ENCODE assay signal across 18 cellular contexts in genomic region chr5:170249360-170249759, GRCh38. TPM values are rescaled to one million over a fixed set of nuclear protein-coding genes. Genes with fewer than 3 reads are reported as not detected.
A peak's percentile ranks its signal among the peaks of the same experiment; 100 is the strongest.
DNase-seq lines count a peak whose midpoint lies in the region; ATAC-seq and TF ChIP-seq lines count a peak whose summit lies in the region.
"Had no signal": no experiment of that assay in that cellular context is flagged by ENCODE, and none has a peak within 500 bp of the region (broad histone marks: within the 10 kb centered on the region; RNA-seq: fewer than 3 reads in every experiment).

No MANE protein-coding gene starts in this region.

- H3K4me1 Mint-ChIP-seq in T-helper 2 cell treated with Interferon-gamma antibody and Interleukin-4, amounts not matched to agents 5 μg/mL and 100 μg/mL, for 36 hours (ENCODE audit: low read depth) = peaks cover 13% of the 10 kb centered on the region
- H3K4me1 Mint-ChIP-seq in CD4-positive, alpha-beta T cell (ENCODE audit: low read depth) = peaks cover 27% of the 10 kb centered on the region
- peaks cover 22 to 46% (median 25%) of the 10 kb centered on the region in 3 donors for H3K4me1 Mint-ChIP-seq in T-cell

- peaks cover 0 to 22% (median 0%) of the 10 kb centered on the region in 4 donors for H3K36me3 ChIP-seq in esophagus muscularis mucosa

- H3K4me1 ChIP-seq in esophagus muscularis mucosa = peaks cover 0 to 55% (median 33%) of the 10 kb centered on the region in 4 donors
- H3K4me1 ChIP-seq: BLaER1 had no signal

- no peaks in the 10 kb centered on the region for H3K9me3 ChIP-seq in CD4-positive, alpha-beta T cell (ENCODE audit: control insufficient read depth, low read length)
- H3K9me3 ChIP-seq in esophagus muscularis mucosa = no peaks in the 10 kb centered on the region

- no peak for TF ChIP-seq EP300 in esophagus muscularis mucosa (IDR thresholded peaks at IDR 0.05)

- peaks cover 91% of the 10 kb centered on the region for H3K36me3 Mint-ChIP-seq in T-helper 2 cell treated with Interferon-gamma antibody and Interleukin-4, amounts not matched to agents 5 μg/mL and 100 μg/mL, for 36 hours (ENCODE audit: low read depth)
- peaks cover 92% of the 10 kb centered on the region for H3K36me3 Mint-ChIP-seq in CD4-positive, alpha-beta T cell (ENCODE audit: low read depth)
- H3K36me3 Mint-ChIP-seq in T-cell = peaks cover 79% of the 10 kb centered on the region

- H3K27ac Mint-ChIP-seq in T-helper 2 cell treated with Interferon-gamma antibody and Interleukin-4, amounts not matched to agents 5 μg/mL and 100 μg/mL, for 36 hours = peak overlapping the region; percentile 32
- H3K27ac Mint-ChIP-seq in CD4-positive, alpha-beta T cell = peak overlapping the region; percentile 60
- peak overlapping the region; percentile 23 to 33 for H3K27ac Mint-ChIP-seq in T-cell

- H3K9me3 Mint-ChIP-seq in T-helper 2 cell treated with Interferon-gamma antibody and Interleukin-4, amounts not matched to agents 5 μg/mL and 100 μg/mL, for 36 hours = peaks cover 9% of the 10 kb centered on the region
- peaks cover 2% of the 10 kb centered on the region for H3K9me3 Mint-ChIP-seq in CD4-positive, alpha-beta T cell
- peaks cover 0 to 5% (median 2%) of the 10 kb centered on the region in 3 donors for H3K9me3 Mint-ChIP-seq in T-cell

- POLR2A ChIA-PET in CD4-positive, alpha-beta T cell (lab: Charles Lee) = interaction anchor here (0.8 to 1.0 kb wide), 2 partner anchors 12 to 31 kb away, joined by 3 read pairs; no protein-coding TSS in a partner anchor
- POLR2A ChIA-PET in T-cell (lab: Charles Lee) = no interaction called here

- WGBS in esophagus muscularis mucosa = 79% methylated on average over 3 of the region's 3 CpGs

- H3K27me3 Mint-ChIP-seq in T-helper 2 cell treated with Interferon-gamma antibody and Interleukin-4, amounts not matched to agents 5 μg/mL and 100 μg/mL, for 36 hours (ENCODE audit: low read depth) = no peaks in the 10 kb centered on the region
- no peaks in the 10 kb centered on the region for H3K27me3 Mint-ChIP-seq in CD4-positive, alpha-beta T cell
- H3K27me3 Mint-ChIP-seq in T-cell = no peaks in the 10 kb centered on the region

- no peak for DNase-seq in T-helper 2 cell treated with Interferon-gamma antibody and Interleukin-4, amounts not matched to agents 5 μg/mL and 100 μg/mL, for 36 hours (ENCODE audit: low spot score)
- DNase-seq in T-helper 2 cell (no peak), T-cell (no peak), esophagus muscularis mucosa (ENCODE audit: extremely low spot score) (peak; percentile 74)
- DNase-seq in CD4-positive, alpha-beta T cell = no peak
- DNase-seq: 8988T, GDM1, KG1, NCI-H1092, NCI-H2081 treated with DMSO at 0.1 percent for 48 hours, NCI-H524 treated with DMSO at 0.1 percent for 48 hours, SHP77 had no signal

- no peaks in the 10 kb centered on the region for H3K27me3 ChIP-seq in CD4-positive, alpha-beta T cell (ENCODE audit: control insufficient read depth, insufficient read depth, low read length)
- no peaks in the 10 kb centered on the region for H3K27me3 ChIP-seq in esophagus muscularis mucosa
- H3K27me3 ChIP-seq: BLaER1 had no signal

- CTCF ChIA-PET in CD4-positive, alpha-beta T cell (lab: Charles Lee) = interaction anchor here (0.9 kb wide), 1 partner anchor 23 kb away, joined by 3 read pairs; no protein-coding TSS in a partner anchor
- CTCF ChIA-PET in T-cell (lab: Charles Lee) = no interaction called here

- TF ChIP-seq POLR2A in esophagus muscularis mucosa (IDR thresholded peaks at IDR 0.05; ENCODE audit: low read depth) (no peak), GM18505 (IDR thresholded peaks at IDR 0.05; ENCODE audit: borderline replicate concordance, extremely low read depth, insufficient read depth, insufficient read length) (no peak)

- H3K4me3 ChIP-seq in esophagus muscularis mucosa = no peak overlapping the region
- H3K4me3 ChIP-seq: BLaER1, GM12878 had no signal

- ATAC-seq in CD4-positive, alpha-beta T cell (ENCODE audit: poor library complexity) = no peak
- no peak for ATAC-seq in T-cell (replicated peaks in 1 of 4)
- no peak for ATAC-seq in GM19351 (IDR thresholded peaks at IDR 0.05; ENCODE audit: unreplicated experiment)
- ATAC-seq in GM18505 (IDR thresholded peaks at IDR 0.05; ENCODE audit: unreplicated experiment) = no peak
- no peak for ATAC-seq in activated CD4-positive, CD25-positive, alpha-beta regulatory T cell treated with anti-CD3 and anti-CD28 coated beads, Interleukin-2, amount 50 U/mL, for 24 hours
- ATAC-seq: GM12878 had no signal

- H3K27ac ChIP-seq in CD4-positive, alpha-beta T cell (ENCODE audit: low read depth, low read length) = no peak overlapping the region
- H3K27ac ChIP-seq in esophagus muscularis mucosa (replicated peaks in 1 of 4) = no peak overlapping the region
- H3K27ac ChIP-seq: BLaER1 had no signal

- TF ChIP-seq CTCF in CD4-positive, alpha-beta T cell (IDR thresholded peaks at IDR 0.05) = no peak
- TF ChIP-seq CTCF in esophagus muscularis mucosa (IDR thresholded peaks at IDR 0.05) = no peak

- H3K4me3 Mint-ChIP-seq in T-helper 2 cell treated with Interferon-gamma antibody and Interleukin-4, amounts not matched to agents 5 μg/mL and 100 μg/mL, for 36 hours = no peak overlapping the region
- no peak overlapping the region for H3K4me3 Mint-ChIP-seq in CD4-positive, alpha-beta T cell
- H3K4me3 Mint-ChIP-seq in T-cell = peak overlapping the region in 1 of 3 donors; percentile 29

- intact Hi-C loops in CD4-positive, alpha-beta T cell (cut with DNase I, micrococcal nuclease) = no loop called here
- intact Hi-C loops in esophagus muscularis mucosa (cut with DNase I) = no loop called here

RNA-seq across cellular contexts. Expression of gene C5orf58, which starts 16.6 kb away (rescaled TPM):
- not detected for total RNA-seq in CD4-positive, alpha-beta T cell
- not detected for total RNA-seq in T-cell
- total RNA-seq in esophagus muscularis mucosa = 1 to 10 TPM in 1 of 4 donors, not detected in 3; 6.5 TPM
- total RNA-seq: GM12878, M059J had no signal

RNA-seq across cellular contexts. Expression of gene LCP2, which starts 48.2 kb away (rescaled TPM):
- total RNA-seq in CD4-positive, alpha-beta T cell = 100 to 1,000 TPM; 154 to 155 TPM
- 100 to 1,000 TPM; 355 to 394 (median 374) TPM for total RNA-seq in T-cell
- 10 to 100 TPM in 2 of 4 donors, 1 to 10 TPM in 2; 6.8 to 20.4 (median 9.0) TPM for total RNA-seq in esophagus muscularis mucosa

Comparison
In these comparisons a context has a peak if more than half of its experiments do, and no peak if none do; other contexts are left out.
1. RNA of gene LCP2, which starts 48.2 kb away (total RNA-seq): 355 to 394 TPM in T-cell and 154 to 155 TPM in CD4-positive, alpha-beta T cell; 6.8 to 20.4 TPM in esophagus muscularis mucosa; every median in the first group is over 4 times any median in the second.
2. Peak in every context shown above with its lines, with median percentiles within 50 percentile points of each other: H3K27ac Mint-ChIP-seq.